Comparison of ENCODE assay signal across 29 cellular contexts in the genomic region with DNA sequence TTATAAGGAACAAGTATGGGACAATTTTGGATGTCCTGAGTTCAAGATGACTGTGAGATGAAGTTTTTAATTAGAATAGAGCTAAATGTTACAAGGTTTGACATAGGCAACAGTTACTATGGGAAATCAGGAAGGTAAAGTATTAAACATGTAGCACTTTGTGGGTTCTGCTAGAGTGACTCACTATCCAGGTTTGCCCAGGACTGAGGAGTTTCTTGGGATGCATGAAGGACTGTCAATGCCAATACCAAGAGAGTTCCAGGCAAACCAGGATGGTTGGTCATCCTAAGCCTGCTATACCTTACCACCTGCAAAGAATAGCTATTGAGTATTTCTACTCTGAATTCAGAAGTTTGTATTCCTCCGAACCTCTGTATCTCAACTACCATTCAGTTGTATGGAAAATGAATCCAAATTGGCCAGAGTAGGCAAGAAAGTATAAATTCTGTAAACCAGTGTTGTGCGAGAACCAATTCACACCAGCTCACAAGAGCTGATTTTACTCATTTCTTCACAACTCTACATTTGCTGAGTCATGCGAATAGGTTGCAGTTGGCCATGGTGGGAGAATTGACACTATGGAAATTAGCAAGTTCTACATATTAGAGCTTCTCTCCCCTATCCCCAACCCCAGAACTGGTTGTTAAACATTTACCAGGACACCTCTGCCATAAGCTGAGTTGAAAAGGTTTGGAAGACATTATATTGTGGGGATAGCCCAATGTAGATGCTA.
"Had no signal": no experiment of that assay in that cellular context is flagged by ENCODE, and none has a peak within 500 bp of the region (broad histone marks: within the 10 kb centered on the region; RNA-seq: fewer than 3 reads in every experiment).

No MANE protein-coding gene starts in this region.

- DNase-seq: colonic mucosa; effector CD8-positive, alpha-beta T cell; endodermal cell; foreskin fibroblast; glutamatergic neuron; heart right ventricle; hippocampal formation; kidney glomerular epithelial cell; left ventricle myocardium superior; lower lobe of right lung; right cardiac atrium; spleen; stimulated activated CD4-positive, alpha-beta T cell treated with anti-CD3 and anti-CD28 coated beads, Interleukin-4, amount 100 ng/mL, for 4 hours; stimulated activated naive B cell treated with anti-CD40 and anti-IgM and Interleukin-4, amounts not matched to agents 10 μg/mL and 1 μg/mL and 100 μg/mL, for 72 hours; upper lobe of left lung had no signal

- H3K4me1 Mint-ChIP-seq: stimulated activated naive B cell treated with anti-CD40 and anti-IgM and Interleukin-4, amounts not matched to agents 10 μg/mL and 1 μg/mL and 100 μg/mL, for 72 hours had no signal

- H3K9me3 Mint-ChIP-seq: dendritic cell treated with granulocyte-macrophage colony-stimulating factor and Interleukin-4, amounts not matched to agents 40 ng/mL and 50 ng/mL, for 4 days; endodermal cell; nephron; neural progenitor cell; stimulated activated naive B cell treated with anti-CD40 and anti-IgM and Interleukin-4, amounts not matched to agents 10 μg/mL and 1 μg/mL and 100 μg/mL, for 72 hours; stimulated activated naive CD8-positive, alpha-beta T cell treated with anti-CD3 and anti-CD28 coated beads, Interleukin-15, Interleukin-2, amounts not matched to agents 100 ng/mL and 50 ng/mL, for 24 hours had no signal

- H3K36me3 Mint-ChIP-seq: neural progenitor cell; stimulated activated naive B cell treated with anti-CD40 and anti-IgM and Interleukin-4, amounts not matched to agents 10 μg/mL and 1 μg/mL and 100 μg/mL, for 72 hours had no signal

- H3K9ac ChIP-seq: neural progenitor cell, parathyroid adenoma had no signal

- ATAC-seq: esophagus mucosa; gastroesophageal sphincter; heart right ventricle; left ventricle myocardium superior; lower lobe of right lung; right cardiac atrium; stimulated activated naive B cell treated with anti-CD40 and anti-IgM and Interleukin-4, amounts not matched to agents 10 μg/mL and 1 μg/mL and 100 μg/mL, for 72 hours had no signal

- H3K27ac Mint-ChIP-seq: dendritic cell treated with granulocyte-macrophage colony-stimulating factor and Interleukin-4, amounts not matched to agents 40 ng/mL and 50 ng/mL, for 4 days; endodermal cell; neural progenitor cell; progenitor cell of endocrine pancreas; stimulated activated naive B cell treated with anti-CD40 and anti-IgM and Interleukin-4, amounts not matched to agents 10 μg/mL and 1 μg/mL and 100 μg/mL, for 72 hours; stimulated activated naive CD8-positive, alpha-beta T cell treated with anti-CD3 and anti-CD28 coated beads, Interleukin-15, Interleukin-2, amounts not matched to agents 100 ng/mL and 50 ng/mL, for 24 hours had no signal

- H3K4me3 Mint-ChIP-seq: dendritic cell treated with granulocyte-macrophage colony-stimulating factor and Interleukin-4, amounts not matched to agents 40 ng/mL and 50 ng/mL, for 4 days; endodermal cell; nephron; neural progenitor cell; stimulated activated naive B cell treated with anti-CD40 and anti-IgM and Interleukin-4, amounts not matched to agents 10 μg/mL and 1 μg/mL and 100 μg/mL, for 72 hours; stimulated activated naive CD8-positive, alpha-beta T cell treated with anti-CD3 and anti-CD28 coated beads, Interleukin-15, Interleukin-2, amounts not matched to agents 100 ng/mL and 50 ng/mL, for 24 hours had no signal

- H3K4me3 ChIP-seq: colonic mucosa, gastroesophageal sphincter, heart right ventricle, lower lobe of right lung, neural progenitor cell, skin epidermis, spleen, thoracic aorta, tibial nerve, upper lobe of left lung had no signal

- H3K27ac ChIP-seq: colonic mucosa, epithelial cell of prostate, gastroesophageal sphincter, heart right ventricle, lower lobe of right lung, neural progenitor cell, parathyroid adenoma, skin epidermis, spleen, thoracic aorta, tibial nerve, upper lobe of left lung had no signal

- H3K9me3 ChIP-seq: colonic mucosa, gastroesophageal sphincter, heart right ventricle, lower lobe of right lung, spleen, thoracic aorta, tibial nerve, upper lobe of left lung had no signal

- H3K4me1 ChIP-seq: colonic mucosa, heart right ventricle, lower lobe of right lung, neural progenitor cell, parathyroid adenoma, spleen, tibial nerve, upper lobe of left lung had no signal

- FAIRE-seq: islet of Langerhans, urothelium cell line had no signal

- H3K36me3 ChIP-seq: colonic mucosa, gastroesophageal sphincter, heart right ventricle, lower lobe of right lung, neural progenitor cell, spleen, thoracic aorta, tibial nerve, upper lobe of left lung had no signal

- H3K4me2 ChIP-seq: neural progenitor cell had no signal
